In genomic region chr7:127933116-127933515, GRCh38 we compare ENCODE assay signal across 19 cellular contexts.
A peak's percentile ranks its signal among the peaks of the same experiment; 100 is the strongest.
DNase-seq lines count a peak whose midpoint lies in the region; TF ChIP-seq lines count a peak whose summit lies in the region.
"Had no signal": no experiment of that assay in that cellular context is flagged by ENCODE, and none has a peak within 500 bp of the region (broad histone marks: within the 10 kb centered on the region; RNA-seq: fewer than 3 reads in every experiment).

No MANE protein-coding gene starts in this region.

- no peak for TF ChIP-seq CTCF in chondrocyte (IDR thresholded peaks at IDR 0.05)
- TF ChIP-seq CTCF in sigmoid colon (IDR thresholded peaks at IDR 0.05) = no peak

- H3K27ac ChIP-seq in GM23248 = no peak overlapping the region
- H3K27ac ChIP-seq in sigmoid colon = no peak overlapping the region
- H3K27ac ChIP-seq: BLaER1 treated with 17β-estradiol and CSF1 and Interleukin-3, amounts not matched to agents 10 nM and 100 nM had no signal

- peaks cover 8% of the 10 kb centered on the region for H3F3A ChIP-seq in GM23248 (ENCODE audit: insufficient read depth)

- H3K9me3 ChIP-seq in GM23248 (ENCODE audit: low read depth) = no peaks in the 10 kb centered on the region
- peaks cover 5% of the 10 kb centered on the region for H3K9me3 ChIP-seq in adipocyte (ENCODE audit: control insufficient read depth, low read length)
- no peaks in the 10 kb centered on the region for H3K9me3 ChIP-seq in sigmoid colon
- H3K9me3 ChIP-seq: Caco-2 had no signal

- H3K79me2 ChIP-seq in GM23248 (ENCODE audit: insufficient read depth) = peaks cover 54% of the 10 kb centered on the region

- WGBS in GM23248 (ENCODE audit: low coverage in 1 of 2, low lambda C conversion rate in 2 of 2, missing lambda C conversion rate in 2 of 2), 2 experiments = 73 to 74% methylated on average over 4 of the region's 4 CpGs
- 94 to 98% methylated on average over 4 of the region's 4 CpGs for WGBS in sigmoid colon, 2 donors

- TF ChIP-seq EP300 in sigmoid colon (IDR thresholded peaks at IDR 0.05) = no peak

- H4K20me1 ChIP-seq in GM23248 (ENCODE audit: insufficient read depth) = no peaks in the 10 kb centered on the region; the same call in 1 of the 2 replicates

- in situ Hi-C loops in GM23248 (cut with MboI) = no loop called here

- no peak for TF ChIP-seq POLR2A in sigmoid colon (IDR thresholded peaks at IDR 0.05)

- H3K4me3 ChIP-seq in GM23248 = no peak overlapping the region
- no peak overlapping the region for H3K4me3 ChIP-seq in adipocyte (ENCODE audit: low read length)
- H3K4me3 ChIP-seq in sigmoid colon = no peak overlapping the region
- H3K4me3 ChIP-seq: BLaER1 treated with 17β-estradiol and CSF1 and Interleukin-3, amounts not matched to agents 10 nM and 100 nM; K562 had no signal

- no peak overlapping the region for H3K4me3 Mint-ChIP-seq in chondrocyte (ENCODE audit: unreplicated experiment)
- H3K4me3 Mint-ChIP-seq: CD4-positive, alpha-beta memory T cell had no signal

- H3K36me3 ChIP-seq in GM23248 (ENCODE audit: low read depth) = peaks cover 3% of the 10 kb centered on the region
- peaks cover 42% of the 10 kb centered on the region for H3K36me3 ChIP-seq in adipocyte (ENCODE audit: control insufficient read depth, insufficient read depth, low read length, severe bottlenecking)
- H3K36me3 ChIP-seq in sigmoid colon = peaks cover 0 to 17% (median 5%) of the 10 kb centered on the region in 4 donors

- H3K27ac Mint-ChIP-seq in chondrocyte (ENCODE audit: unreplicated experiment) = peak overlapping the region; percentile 6

- peaks cover 35% of the 10 kb centered on the region for H3K4me1 Mint-ChIP-seq in chondrocyte (ENCODE audit: low read depth)

- H3K27me3 ChIP-seq in GM23248 (replicated peaks; ENCODE audit: insufficient read depth) (no peaks in the 10 kb centered on the region), adipocyte (replicated peaks; ENCODE audit: control insufficient read depth, insufficient read depth, low read length) (no peaks in the 10 kb centered on the region), sigmoid colon (no peaks in the 10 kb centered on the region)
- H3K27me3 ChIP-seq: BLaER1 treated with 17β-estradiol and CSF1 and Interleukin-3, amounts not matched to agents 10 nM and 100 nM had no signal

- no peaks in the 10 kb centered on the region for H3K27me3 Mint-ChIP-seq in chondrocyte (ENCODE audit: low read depth)
- H3K27me3 Mint-ChIP-seq: CD4-positive, alpha-beta memory T cell had no signal

- peaks cover 5% of the 10 kb centered on the region for H3K9me3 Mint-ChIP-seq in chondrocyte (ENCODE audit: low read depth)
- H3K9me3 Mint-ChIP-seq: CD4-positive, alpha-beta memory T cell had no signal

- H3K4me1 ChIP-seq in GM23248 (ENCODE audit: insufficient read depth) (peaks cover 12% of the 10 kb centered on the region), adipocyte (ENCODE audit: control insufficient read depth, insufficient read depth, low read length) (peaks cover 1% of the 10 kb centered on the region), sigmoid colon (peaks cover 0 to 8% (median 2%) of the 10 kb centered on the region in 4 donors)

- H3K4me2 ChIP-seq in GM23248 (ENCODE audit: unreplicated experiment) = no peak overlapping the region
- H3K4me2 ChIP-seq: BLaER1 treated with 17β-estradiol and CSF1 and Interleukin-3, amounts not matched to agents 10 nM and 100 nM had no signal

- DNase-seq in GM23248 (peak; percentile 5), adipocyte (ENCODE audit: low read depth) (peak; percentile 49), chondrocyte (ENCODE audit: low spot score) (no peak), superior temporal gyrus (ENCODE audit: extremely low spot score) (peak; percentile 63), activated gamma-delta T cell treated with Interleukin-2 at 50 U/mL for 16 hours (no peak), NCI-H1436 treated with DMSO at 0.1 percent for 48 hours (lab: John Stamatoyannopoulos, UW) (no peak), sigmoid colon (no peak)
- DNase-seq: Caco-2; CD4-positive, alpha-beta memory T cell; DMS 273 treated with DMSO at 0.1 percent for 48 hours; DND-41; NCI-H1092; NCI-H1436; NCI-H1930; NCI-H2227 treated with DMSO at 0.1 percent for 48 hours; NCI-H510A treated with DMSO at 0.1 percent for 48 hours; OCI-M1 had no signal

- intact Hi-C loops in sigmoid colon (cut with DNase I) = no loop called here

- H3K36me3 Mint-ChIP-seq in chondrocyte (ENCODE audit: low read depth) = peaks cover 25% of the 10 kb centered on the region

- H3K9ac ChIP-seq in GM23248 (no peak overlapping the region), adipocyte (ENCODE audit: low read length) (no peak overlapping the region)
- H3K9ac ChIP-seq: BLaER1 treated with 17β-estradiol and CSF1 and Interleukin-3, amounts not matched to agents 10 nM and 100 nM had no signal

- no peak overlapping the region for H2AFZ ChIP-seq in GM23248

- no peaks in the 10 kb centered on the region for H3K9me2 ChIP-seq in GM23248 (ENCODE audit: insufficient read depth)

Comparison
In these comparisons a context has a peak if more than half of its experiments do, and no peak if none do; other contexts are left out.
1. DNase-seq: peak in GM23248 (single experiment), adipocyte (single experiment) and superior temporal gyrus (single experiment); none in chondrocyte (single experiment), activated gamma-delta T cell treated with Interleukin-2 at 50 U/mL for 16 hours (single experiment), NCI-H1436 treated with DMSO at 0.1 percent for 48 hours (single experiment) and sigmoid colon (single experiment).